In the genomic region with DNA sequence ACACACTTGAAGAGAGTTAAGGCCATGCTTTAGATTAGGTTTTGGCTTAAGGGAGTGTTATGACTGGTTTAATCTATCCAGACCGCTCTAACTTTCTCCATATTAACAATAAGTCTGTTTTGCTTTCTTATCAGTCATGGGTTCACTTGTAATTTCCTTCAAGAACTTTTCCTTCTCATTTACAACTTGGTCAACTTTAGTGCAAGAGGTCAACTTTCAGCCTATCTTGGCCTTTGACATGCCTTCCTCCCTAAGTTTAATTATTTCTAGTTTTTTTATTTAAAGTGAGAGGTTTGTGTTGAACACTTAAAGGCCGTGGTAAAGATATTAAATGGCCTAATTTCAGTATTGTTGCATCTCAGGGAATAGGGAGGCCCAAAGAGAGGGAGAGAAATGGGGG, we compare ENCODE assay signal across 29 cellular contexts.
"Had no signal": no experiment of that assay in that cellular context is flagged by ENCODE, and none has a peak within 500 bp of the region (broad histone marks: within the 10 kb centered on the region; RNA-seq: fewer than 3 reads in every experiment).

No MANE protein-coding gene starts in this region.

- H3K27ac ChIP-seq: neutrophil, pancreas, psoas muscle, skin epidermis, thoracic aorta, thyroid gland, transverse colon, upper lobe of right lung had no signal

- H3K4me3 Mint-ChIP-seq: naive B cell; naive thymus-derived CD8-positive, alpha-beta T cell; natural killer cell treated with Interleukin-12 subunit alpha and Interleukin-12 subunit beta and Interleukin-15 and Interleukin-18, amount 100 ng/mL, for 72 hours; nephron progenitor cell; neural crest cell; stimulated activated memory B cell treated with anti-CD40 and anti-IgM and Interleukin-4, amounts not matched to agents 10 μg/mL and 1 μg/mL and 100 μg/mL, for 72 hours; stimulated activated naive CD8-positive, alpha-beta T cell treated with anti-CD3 and anti-CD28 coated beads, Interleukin-15, amount 100 ng/mL, for 72 hours; type B pancreatic cell had no signal

- H3K9me3 ChIP-seq: neutrophil, pancreas, thyroid gland, upper lobe of right lung, uterus had no signal

- H3K27me3 ChIP-seq: neutrophil, pancreas, spleen, thyroid gland, transverse colon, upper lobe of right lung, uterus had no signal

- H3K36me3 ChIP-seq: pancreas, uterus had no signal

- H3K27me3 Mint-ChIP-seq: naive B cell; naive thymus-derived CD8-positive, alpha-beta T cell; natural killer cell treated with Interleukin-12 subunit alpha and Interleukin-12 subunit beta and Interleukin-15 and Interleukin-18, amount 100 ng/mL, for 72 hours; stimulated activated memory B cell treated with anti-CD40 and anti-IgM and Interleukin-4, amounts not matched to agents 10 μg/mL and 1 μg/mL and 100 μg/mL, for 72 hours; stimulated activated naive CD8-positive, alpha-beta T cell treated with anti-CD3 and anti-CD28 coated beads, Interleukin-15, amount 100 ng/mL, for 72 hours; type B pancreatic cell had no signal

- H3K4me3 ChIP-seq: pancreas, psoas muscle, skin epidermis, smooth muscle cell, spleen, thoracic aorta, thyroid gland, transverse colon, upper lobe of right lung, uterus had no signal

- H3K27ac Mint-ChIP-seq: natural killer cell treated with Interleukin-12 subunit alpha and Interleukin-12 subunit beta and Interleukin-15 and Interleukin-18, amount 100 ng/mL, for 72 hours; nephron progenitor cell; stimulated activated naive CD8-positive, alpha-beta T cell treated with anti-CD3 and anti-CD28 coated beads, Interleukin-15, amount 100 ng/mL, for 72 hours; type B pancreatic cell had no signal

- H3K4me1 Mint-ChIP-seq: nephron progenitor cell, neural crest cell had no signal

- ATAC-seq: naive thymus-derived CD8-positive, alpha-beta T cell; natural killer cell treated with Interleukin-12 subunit alpha and Interleukin-12 subunit beta and Interleukin-15 and Interleukin-18, amount 100 ng/mL, for 72 hours; pancreas; psoas muscle; sciatic nerve; stimulated activated memory B cell treated with anti-CD40 and anti-IgM and Interleukin-4, amounts not matched to agents 10 μg/mL and 1 μg/mL and 100 μg/mL, for 72 hours; stimulated activated naive CD8-positive, alpha-beta T cell treated with anti-CD3 and anti-CD28 coated beads, Interleukin-15, amount 100 ng/mL, for 72 hours; stimulated activated naive CD8-positive, alpha-beta T cell treated with anti-CD3 and anti-CD28 coated beads, Interleukin-15, Interleukin-2, amounts not matched to agents 100 U/mL and 50 U/mL, for 24 hours; upper lobe of right lung had no signal

- DNase-seq: naive B cell; naive thymus-derived CD8-positive, alpha-beta T cell; nephron progenitor cell; nucleus accumbens; pancreas; psoas muscle; right cardiac atrium; spleen; stimulated activated CD4-positive, alpha-beta T cell treated with anti-CD3 and anti-CD28 coated beads, Interleukin-12 subunit alpha, Interleukin-12 subunit beta, amount 100 ng/mL, for 4 hours; stimulated activated CD4-positive, alpha-beta T cell treated with anti-CD3 and anti-CD28 coated beads, Interleukin-1b, Interleukin-23, amount 100 ng/mL, for 48 hours; stimulated activated CD4-positive, alpha-beta T cell treated with anti-CD3 and anti-CD28 coated beads, Interleukin-4, amount 100 ng/mL, for 1 hour; stimulated activated CD4-positive, alpha-beta T cell treated with anti-CD3 and anti-CD28 coated beads, Interleukin-4, amount 100 ng/mL, for 4 hours; stimulated activated CD8-positive, alpha-beta memory T cell treated with anti-CD3 and anti-CD28 coated beads, Interleukin-4, amount 100 ng/mL, for 48 hours; stimulated activated naive CD4-positive, alpha-beta T cell; stimulated activated naive CD8-positive, alpha-beta T cell treated with anti-CD3 and anti-CD28 coated beads, Interleukin-15, amount 100 ng/mL, for 72 hours; stimulated activated naive CD8-positive, alpha-beta T cell treated with anti-CD3 and anti-CD28 coated beads, Interleukin-15, Interleukin-2, amounts not matched to agents 100 U/mL and 50 U/mL, for 24 hours; thyroid gland; transverse colon; upper lobe of right lung; uterus had no signal
